ENCODE assay signal across 9 cellular contexts in the genomic region with DNA sequence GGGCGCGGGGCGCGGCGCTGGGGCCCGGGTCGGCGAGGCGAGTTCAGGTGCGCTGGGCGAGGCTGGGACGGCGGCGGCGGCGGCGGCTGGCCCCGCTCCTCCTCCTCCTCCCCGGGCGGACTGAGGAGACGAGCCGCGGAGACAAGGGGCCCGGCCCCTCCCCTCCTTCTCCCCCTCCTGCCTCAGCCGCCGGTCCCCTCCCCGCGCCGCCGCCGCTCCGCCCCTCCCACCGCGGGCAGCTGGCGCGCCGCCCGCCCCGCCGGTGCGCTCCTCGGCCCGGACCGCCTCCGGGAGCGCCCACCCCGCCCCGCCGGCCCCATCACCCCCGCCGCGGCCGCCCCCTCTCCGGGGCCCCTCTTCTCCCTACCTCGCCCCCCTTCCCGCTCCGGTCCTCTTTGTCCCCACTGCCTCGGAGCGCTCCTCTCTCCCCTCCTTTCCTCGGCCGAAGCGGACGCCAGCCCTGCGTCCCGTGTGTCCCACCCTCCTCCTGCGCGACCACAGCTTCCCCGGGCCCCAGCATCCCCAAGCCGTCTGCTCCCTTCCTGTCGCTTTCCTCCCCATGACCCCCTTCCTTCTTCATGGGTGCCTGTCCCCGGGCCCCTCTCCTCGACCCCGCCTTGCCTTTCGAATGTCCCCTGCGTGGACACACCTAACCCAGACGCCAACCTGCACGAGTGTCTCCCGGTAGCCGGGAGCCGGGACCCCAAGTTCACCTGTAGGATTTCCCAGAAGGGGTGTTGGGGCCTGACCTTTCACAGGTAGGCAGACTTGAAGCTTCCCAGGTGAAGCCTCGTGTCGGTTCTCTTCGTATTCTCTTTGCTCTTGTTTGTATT. TPM values are rescaled to one million over a fixed set of nuclear protein-coding genes. Genes with fewer than 3 reads are reported as not detected.
DNase-seq lines count a peak whose midpoint lies in the region; ATAC-seq and TF ChIP-seq lines count a peak whose summit lies in the region.
"Had no signal": no experiment of that assay in that cellular context is flagged by ENCODE, and none has a peak within 500 bp of the region (broad histone marks: within the 10 kb centered on the region; RNA-seq: fewer than 3 reads in every experiment).

A gene (minus strand): TSS at position 143 of the 833 bp plus-strand sequence. CDS start 420 bp downstream, outside the sequence.

- H3K4me3 ChIP-seq in Peyer's patch: peak within 1 kb of the TSS; percentile 20 to 95 (median 70)
- H3K4me3 ChIP-seq in suprapubic skin: peak within 1 kb of the TSS; percentile 57

- 12% methylated on average over 43 of the region's 83 CpGs for WGBS in suprapubic skin

- H3K36me3 ChIP-seq in Peyer's patch: no peaks in the 10 kb centered on the region
- H3K36me3 ChIP-seq in suprapubic skin: no peaks in the 10 kb centered on the region

- H3K27me3 ChIP-seq in Peyer's patch (peaks cover 0 to 3% of the 10 kb centered on the region in 2 donors), suprapubic skin (peaks cover 53% of the 10 kb centered on the region)

- ATAC-seq in left lobe of liver: peak; percentile 70
- no peak for ATAC-seq in HG03108 (IDR thresholded peaks at IDR 0.05; ENCODE audit: unreplicated experiment)
- ATAC-seq in HG03025 (IDR thresholded peaks at IDR 0.05; ENCODE audit: low FRiP score, unreplicated experiment): no peak
- no peak for ATAC-seq in GM18519 (IDR thresholded peaks at IDR 0.05; ENCODE audit: low FRiP score, unreplicated experiment)

- TF ChIP-seq CTCF in Peyer's patch (IDR thresholded peaks at IDR 0.05) (no peak), suprapubic skin (IDR thresholded peaks at IDR 0.05) (no peak)

- H3K9me3 ChIP-seq in Peyer's patch (no peaks in the 10 kb centered on the region), suprapubic skin (no peaks in the 10 kb centered on the region)

- TF ChIP-seq POLR2A in Peyer's patch (IDR thresholded peaks at IDR 0.05) (peak in 1 of 2 donors; percentile 40), suprapubic skin (IDR thresholded peaks at IDR 0.05) (no peak)

- peak; percentile 78 for DNase-seq in NCI-H82 (lab: John Stamatoyannopoulos, UW)
- no peak for DNase-seq in NCI-H82 treated with DMSO at 0.1 percent for 48 hours (lab: John Stamatoyannopoulos, UW; ENCODE audit: unreplicated experiment)
- DNase-seq in Peyer's patch: peak in 2 of 3 donors; percentile 69 to 81
- DNase-seq in left lobe of liver (ENCODE audit: low spot score): peak; percentile 50
- DNase-seq in suprapubic skin (ENCODE audit: low spot score in 2 of 2): no peak
- DNase-seq: activated gamma-delta T cell treated with Interleukin-2 at 50 U/mL for 16 hours had no signal

- peak within 1 kb of the TSS in 3 of 4 donors; percentile 75 to 87 (median 86) for H3K27ac ChIP-seq in Peyer's patch
- no peak within 1 kb of the TSS for H3K27ac ChIP-seq in suprapubic skin

- no peak for TF ChIP-seq EP300 in suprapubic skin (IDR thresholded peaks at IDR 0.05)

- H3K4me1 ChIP-seq in Peyer's patch (peaks cover 0 to 18% (median 0%) of the 10 kb centered on the region in 4 donors), suprapubic skin (peaks cover 25% of the 10 kb centered on the region)

RNA-seq across cellular contexts. Expression of the gene that starts here (rescaled TPM):
- total RNA-seq in Peyer's patch: 10 to 100 TPM in 3 of 4 donors, 1 to 10 TPM in 1; 5.0 to 24.5 (median 18.6) TPM
- 1.3 TPM for total RNA-seq in left lobe of liver
- 1 to 10 TPM; 1.6 to 4.9 (median 4.8) TPM for total RNA-seq in suprapubic skin

Comparison
In these comparisons a context has a peak if more than half of its experiments do, and no peak if none do; other contexts are left out.
1. DNase-seq: peak in NCI-H82 (single experiment), Peyer's patch (2 of 3) and left lobe of liver (single experiment); none in NCI-H82 treated with DMSO at 0.1 percent for 48 hours (single experiment) and suprapubic skin (0 of 2).